Comparison of ENCODE assay signal across 8 cellular contexts in genomic region chr9:134365791-134366222, GRCh38. TPM values are rescaled to one million over a fixed set of nuclear protein-coding genes. Genes with fewer than 3 reads are reported as not detected.
A peak's percentile ranks its signal among the peaks of the same experiment; 100 is the strongest.
DNase-seq lines count a peak whose midpoint lies in the region; ATAC-seq and TF ChIP-seq lines count a peak whose summit lies in the region.

No MANE protein-coding gene starts in this region.

- H3K27ac Mint-ChIP-seq in effector memory CD8-positive, alpha-beta T cell: peak overlapping the region in 1 of 2 donors; percentile 71

- no peak for TF ChIP-seq POLR2A in esophagus muscularis mucosa (IDR thresholded peaks at IDR 0.05; ENCODE audit: low read depth)

- TF ChIP-seq EP300 in esophagus muscularis mucosa (IDR thresholded peaks at IDR 0.05): no peak

- WGBS in esophagus muscularis mucosa: 13% methylated on average over 2 of the region's 14 CpGs

- H3K4me3 Mint-ChIP-seq in effector memory CD8-positive, alpha-beta T cell: no peak overlapping the region

- peaks cover 46% of the 10 kb centered on the region for H3K79me2 ChIP-seq in parathyroid adenoma

- TF ChIP-seq CTCF in esophagus muscularis mucosa (IDR thresholded peaks at IDR 0.05) (peak; percentile 21 to 24 (median 23)), parathyroid adenoma (IDR thresholded peaks at IDR 0.05) (peak; percentile 20)

- H3K27me3 ChIP-seq in esophagus muscularis mucosa: no peaks in the 10 kb centered on the region
- no peaks in the 10 kb centered on the region for H3K27me3 ChIP-seq in parathyroid adenoma (ENCODE audit: control insufficient read depth, insufficient read depth, low read length)

- H2AFZ ChIP-seq in parathyroid adenoma: no peak overlapping the region

- intact Hi-C loops in esophagus muscularis mucosa (cut with DNase I): loop anchor here (5.0 kb wide), 1 partner anchor 39 kb away; the partner anchor contains the start of gene RXRA

- H3K36me3 Mint-ChIP-seq in effector memory CD8-positive, alpha-beta T cell (ENCODE audit: insufficient read depth): peaks cover 5% of the 10 kb centered on the region

- H3K36me3 ChIP-seq in esophagus muscularis mucosa (no peaks in the 10 kb centered on the region), parathyroid adenoma (ENCODE audit: control insufficient read depth, insufficient read depth, low read length) (no peaks in the 10 kb centered on the region)

- H3K27me3 Mint-ChIP-seq in effector memory CD8-positive, alpha-beta T cell: no peaks in the 10 kb centered on the region

- peak; percentile 69 for DNase-seq in DMS153 (lab: John Stamatoyannopoulos, UW)
- peak; percentile 94 to 95 for DNase-seq in NCI-H524 (lab: John Stamatoyannopoulos, UW)
- DNase-seq in esophagus muscularis mucosa (ENCODE audit: extremely low spot score): peak; percentile 93
- DNase-seq in effector memory CD8-positive, alpha-beta T cell: no peak
- DNase-seq in stimulated activated naive CD4-positive, alpha-beta T cell (lab: John Stamatoyannopoulos, UW): no peak

- H3K9ac ChIP-seq in parathyroid adenoma: no peak overlapping the region

- H3K27ac ChIP-seq in esophagus muscularis mucosa (replicated peaks in 1 of 4) (peak overlapping the region; percentile 86 to 91 (median 90)), parathyroid adenoma (peak overlapping the region; percentile 95)

- ATAC-seq in HG03342 (IDR thresholded peaks at IDR 0.05; ENCODE audit: unreplicated experiment) (no peak), HG03135 (IDR thresholded peaks at IDR 0.05; ENCODE audit: unreplicated experiment) (no peak)
- no peak for ATAC-seq in effector memory CD8-positive, alpha-beta T cell (replicated peaks)

- peaks cover 72 to 94% (median 91%) of the 10 kb centered on the region in 4 donors for H3K4me1 ChIP-seq in esophagus muscularis mucosa
- H3K4me1 ChIP-seq in parathyroid adenoma: peaks cover 61% of the 10 kb centered on the region

- H3K9me3 ChIP-seq in esophagus muscularis mucosa (no peaks in the 10 kb centered on the region), parathyroid adenoma (ENCODE audit: control insufficient read depth, low read length) (no peaks in the 10 kb centered on the region)

- peaks cover 5 to 18% of the 10 kb centered on the region in 2 donors for H3K4me1 Mint-ChIP-seq in effector memory CD8-positive, alpha-beta T cell (ENCODE audit: low read depth in 2 of 2)

- H3K4me2 ChIP-seq in parathyroid adenoma (ENCODE audit: low read length): peak overlapping the region; percentile 46

- H3K4me3 ChIP-seq in esophagus muscularis mucosa (peak overlapping the region; percentile 32 to 55 (median 44)), parathyroid adenoma (ENCODE audit: low read depth, low read length) (no peak overlapping the region)

- H3K9me3 Mint-ChIP-seq in effector memory CD8-positive, alpha-beta T cell: no peaks in the 10 kb centered on the region

RNA-seq across cellular contexts. Expression of gene RXRA, which starts 39.6 kb away (rescaled TPM):
- total RNA-seq in esophagus muscularis mucosa: 10 to 100 TPM; 46.4 to 81.0 (median 63.7) TPM

Comparison
In these comparisons a context has a peak if more than half of its experiments do, and no peak if none do; other contexts are left out.
1. DNase-seq: peak in DMS153 (single experiment), NCI-H524 (2 of 2) and esophagus muscularis mucosa (single experiment); none in effector memory CD8-positive, alpha-beta T cell (0 of 3) and stimulated activated naive CD4-positive, alpha-beta T cell (0 of 6).